23 cellular contexts compared by ENCODE assay signal in genomic region chr2:232336956-232337700, GRCh38. TPM values are rescaled to one million over a fixed set of nuclear protein-coding genes. Genes with fewer than 3 reads are reported as not detected.
DNase-seq lines count a peak whose midpoint lies in the region; ATAC-seq and TF ChIP-seq lines count a peak whose summit lies in the region.
"Had no signal": no experiment of that assay in that cellular context is flagged by ENCODE, and none has a peak within 500 bp of the region (broad histone marks: within the 10 kb centered on the region; RNA-seq: fewer than 3 reads in every experiment).

No MANE protein-coding gene starts in this region.

- TF ChIP-seq CTCF in Panc1 (IDR thresholded peaks at IDR 0.05) (no peak), left ventricle myocardium inferior (IDR thresholded peaks at IDR 0.05; ENCODE audit: borderline replicate concordance) (no peak), sigmoid colon (IDR thresholded peaks at IDR 0.05) (no peak), prostate gland (IDR thresholded peaks at IDR 0.05) (no peak)

- H3K36me3 ChIP-seq in Panc1 (ENCODE audit: control insufficient read depth, insufficient read depth, low read length) (no peaks in the 10 kb centered on the region), left ventricle myocardium inferior (peaks cover 6% of the 10 kb centered on the region), sigmoid colon (peaks cover 0 to 14% (median 3%) of the 10 kb centered on the region in 4 donors), prostate gland (no peaks in the 10 kb centered on the region)
- H3K36me3 ChIP-seq: neutrophil had no signal

- POLR2A ChIA-PET in Panc1 (lab: Charles Lee) = no interaction called here

- 88 to 89% methylated on average over 17 of the region's 17 CpGs for WGBS in sigmoid colon, 2 donors
- 80% methylated on average over 7 of the region's 17 CpGs for WGBS in prostate gland

- H3K27ac Mint-ChIP-seq in activated T-cell treated with anti-CD3 and anti-CD28 coated beads, Interleukin-2, amount 50 U/mL, for 24 hours = no peak overlapping the region
- H3K27ac Mint-ChIP-seq in activated T-cell treated with anti-CD3 and anti-CD28 coated beads, Interleukin-2, amount 50 U/mL, for 72 hours = no peak overlapping the region

- TF ChIP-seq POLR2A in sigmoid colon (IDR thresholded peaks at IDR 0.05) (no peak), prostate gland (IDR thresholded peaks at IDR 0.05) (no peak)

- no peaks in the 10 kb centered on the region for H3K9me3 ChIP-seq in Panc1 (ENCODE audit: control insufficient read depth, insufficient read depth, low read depth, low read length)
- H3K9me3 ChIP-seq in left ventricle myocardium inferior (replicated peaks) = no peaks in the 10 kb centered on the region
- H3K9me3 ChIP-seq in sigmoid colon = no peaks in the 10 kb centered on the region
- no peaks in the 10 kb centered on the region for H3K9me3 ChIP-seq in prostate gland
- H3K9me3 ChIP-seq: esophagus muscularis mucosa, neutrophil had no signal

- H3K4me1 ChIP-seq in Panc1 (ENCODE audit: control insufficient read depth, insufficient read depth, low read length) (no peaks in the 10 kb centered on the region), left ventricle myocardium inferior (no peaks in the 10 kb centered on the region), sigmoid colon (no peaks in the 10 kb centered on the region), prostate gland (replicated peaks) (no peaks in the 10 kb centered on the region)
- H3K4me1 ChIP-seq: esophagus muscularis mucosa had no signal

- H3K27me3 Mint-ChIP-seq in activated T-cell treated with anti-CD3 and anti-CD28 coated beads, Interleukin-2, amount 50 U/mL, for 24 hours = no peaks in the 10 kb centered on the region
- H3K27me3 Mint-ChIP-seq in activated T-cell treated with anti-CD3 and anti-CD28 coated beads, Interleukin-2, amount 50 U/mL, for 72 hours (ENCODE audit: low read depth) = no peaks in the 10 kb centered on the region
- H3K27me3 Mint-ChIP-seq: brain had no signal

- CTCF ChIA-PET in Panc1 (lab: Charles Lee) = interaction anchor here (0.6 to 2.4 kb wide), 2 partner anchors 102 to 272 kb away, joined by 3 to 7 read pairs; no protein-coding TSS in a partner anchor

- TSS peak; percentile 56 for BruUV-seq in Panc1 (replicated peaks; lab: Mats Ljungman, UMichigan)

- peaks cover 4% of the 10 kb centered on the region for H3K36me3 Mint-ChIP-seq in activated T-cell treated with anti-CD3 and anti-CD28 coated beads, Interleukin-2, amount 50 U/mL, for 24 hours (ENCODE audit: low read depth)
- no peaks in the 10 kb centered on the region for H3K36me3 Mint-ChIP-seq in activated T-cell treated with anti-CD3 and anti-CD28 coated beads, Interleukin-2, amount 50 U/mL, for 72 hours (ENCODE audit: insufficient read depth in 2 of 2)
- H3K36me3 Mint-ChIP-seq: brain had no signal

- in situ Hi-C loops in Panc1 (cut with HindIII; ENCODE audit: low pct_unique_long_range_greater_than_20kb, low sequenced_read_pairs) = no loop called here

- no peaks in the 10 kb centered on the region for H3K4me1 Mint-ChIP-seq in activated T-cell treated with anti-CD3 and anti-CD28 coated beads, Interleukin-2, amount 50 U/mL, for 24 hours (ENCODE audit: low read depth)
- H3K4me1 Mint-ChIP-seq in activated T-cell treated with anti-CD3 and anti-CD28 coated beads, Interleukin-2, amount 50 U/mL, for 72 hours (ENCODE audit: low read depth) = no peaks in the 10 kb centered on the region

- intact Hi-C loops in Panc1 (cut with micrococcal nuclease; ENCODE audit: unreplicated experiment) = loop anchor here (5.0 kb wide), 1 partner anchor 100 kb away; no protein-coding TSS in a partner anchor
- intact Hi-C loops in left ventricle myocardium inferior (cut with micrococcal nuclease) = no loop called here
- intact Hi-C loops in sigmoid colon (cut with DNase I) = no loop called here
- intact Hi-C loops in prostate gland (cut with DNase I) = no loop called here

- TF ChIP-seq EP300 in sigmoid colon (IDR thresholded peaks at IDR 0.05) = no peak

- ATAC-seq in activated T-cell treated with anti-CD3 and anti-CD28 coated beads, Interleukin-2, amount 50 U/mL, for 72 hours (replicated peaks in 1 of 2) = no peak
- ATAC-seq in Panc1 = no peak
- ATAC-seq in HG03039 (IDR thresholded peaks at IDR 0.05; ENCODE audit: unreplicated experiment) = no peak

- H3K4me3 ChIP-seq in Panc1 (ENCODE audit: low read depth in 2 of 2, low read length in 2 of 2) = no peak overlapping the region
- no peak overlapping the region for H3K4me3 ChIP-seq in left ventricle myocardium inferior
- no peak overlapping the region for H3K4me3 ChIP-seq in sigmoid colon
- no peak overlapping the region for H3K4me3 ChIP-seq in prostate gland
- H3K4me3 ChIP-seq: esophagus muscularis mucosa had no signal

- H3K4me3 Mint-ChIP-seq in activated T-cell treated with anti-CD3 and anti-CD28 coated beads, Interleukin-2, amount 50 U/mL, for 24 hours = no peak overlapping the region
- no peak overlapping the region for H3K4me3 Mint-ChIP-seq in activated T-cell treated with anti-CD3 and anti-CD28 coated beads, Interleukin-2, amount 50 U/mL, for 72 hours
- H3K4me3 Mint-ChIP-seq: brain had no signal

- H3K9me3 Mint-ChIP-seq in activated T-cell treated with anti-CD3 and anti-CD28 coated beads, Interleukin-2, amount 50 U/mL, for 24 hours = no peaks in the 10 kb centered on the region
- H3K9me3 Mint-ChIP-seq in activated T-cell treated with anti-CD3 and anti-CD28 coated beads, Interleukin-2, amount 50 U/mL, for 72 hours = no peaks in the 10 kb centered on the region

- DNase-seq in activated T-cell treated with anti-CD3 and anti-CD28 coated beads, Interleukin-2, amount 50 U/mL, for 24 hours = peak; percentile 21
- DNase-seq in activated T-cell treated with anti-CD3 and anti-CD28 coated beads, Interleukin-2, amount 50 U/mL, for 72 hours = no peak
- DNase-seq in Panc1 (ENCODE audit: low read depth, low spot score) (no peak), left ventricle myocardium inferior (peak; percentile 3), sigmoid colon (peak; percentile 37), NAMALWA (ENCODE audit: low spot score) (no peak), prostate gland (ENCODE audit: low spot score) (no peak)
- DNase-seq: activated CD4-positive, alpha-beta T cell treated with anti-CD3 and anti-CD28 coated beads, Interleukin-2, amount 50 U/mL, for 1 hour; GOT3; NCI-H1105; NCI-H2081; NCI-H446; SIG-M5 had no signal

- H3K27ac ChIP-seq in Panc1 (ENCODE audit: low read length) (no peak overlapping the region), left ventricle myocardium inferior (replicated peaks) (no peak overlapping the region), sigmoid colon (no peak overlapping the region), prostate gland (no peak overlapping the region)
- H3K27ac ChIP-seq: C4-2B, esophagus muscularis mucosa, neutrophil had no signal

- no peaks in the 10 kb centered on the region for H3K27me3 ChIP-seq in Panc1 (ENCODE audit: control insufficient read depth, insufficient read depth, low read length)
- H3K27me3 ChIP-seq in left ventricle myocardium inferior (ENCODE audit: low read depth) = no peaks in the 10 kb centered on the region
- H3K27me3 ChIP-seq in sigmoid colon = no peaks in the 10 kb centered on the region
- H3K27me3 ChIP-seq in prostate gland (replicated peaks; ENCODE audit: insufficient read depth) = no peaks in the 10 kb centered on the region
- H3K27me3 ChIP-seq: esophagus muscularis mucosa had no signal

RNA-seq across cellular contexts. Expression of gene ALPP, which starts 41.4 kb away (rescaled TPM):
- not detected for total RNA-seq in activated T-cell treated with anti-CD3 and anti-CD28 coated beads, Interleukin-2, amount 50 U/mL, for 72 hours
- total RNA-seq in Panc1 (2021; ENCODE audit: unreplicated experiment) = 7.3 TPM
- 13.0 TPM for polyA plus RNA-seq in Panc1 (2012; ENCODE audit: insufficient read length)
- not detected for total RNA-seq in left ventricle myocardium inferior
- total RNA-seq in sigmoid colon = not detected
- polyA plus RNA-seq in sigmoid colon = under 1 TPM in 1 of 3 donors, not detected in 2; 0.03 TPM
- total RNA-seq in prostate gland = under 1 TPM in 1 of 2 donors, not detected in 1; 0.97 TPM
- total RNA-seq: frontal cortex, OCI-LY7, renal cortical epithelial cell, urinary bladder had no signal
- polyA plus RNA-seq: AG04450, urinary bladder had no signal

Comparison
In these comparisons a context has a peak if more than half of its experiments do, and no peak if none do; other contexts are left out.
1. DNase-seq: peak in activated T-cell treated with anti-CD3 and anti-CD28 coated beads, Interleukin-2, amount 50 U/mL, for 24 hours (single experiment), left ventricle myocardium inferior (single experiment) and sigmoid colon (single experiment); none in activated T-cell treated with anti-CD3 and anti-CD28 coated beads, Interleukin-2, amount 50 U/mL, for 72 hours (0 of 2), Panc1 (single experiment), NAMALWA (single experiment) and prostate gland (single experiment).